In the genomic region with DNA sequence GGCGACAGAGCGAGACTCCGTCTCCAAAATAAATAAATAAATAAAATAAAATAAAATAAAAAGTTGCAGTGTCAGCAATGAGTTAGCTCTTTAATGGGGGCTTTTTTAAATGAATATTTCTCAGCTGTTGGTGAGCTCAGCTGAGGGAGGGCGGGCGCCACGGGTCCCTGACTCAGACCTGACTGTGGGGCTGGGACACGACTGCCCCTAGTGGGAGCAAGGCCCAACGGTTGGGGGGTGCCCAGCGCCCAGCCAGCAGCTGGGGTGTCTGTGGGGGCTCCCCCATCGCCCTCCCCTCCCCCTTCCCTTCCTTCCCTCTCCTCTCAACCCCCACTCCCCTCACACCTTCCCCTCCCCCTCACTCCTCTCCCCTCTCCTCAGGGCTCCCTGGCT, we compare ENCODE assay signal across 1 cellular context.
TF ChIP-seq lines count a peak whose summit lies in the region.

No MANE protein-coding gene starts in this region.

TF ChIP-seq in K562, 482 proteins besides CTCF, POLR2A, EP300 and RAD21 (continued from another document and continues in another):
- no peak for TF ChIP-seq SRF (CRISPR knock-in tag; IDR thresholded peaks at IDR 0.05)
- no peak for TF ChIP-seq ZSCAN32 (CRISPR knock-in tag; IDR thresholded peaks at IDR 0.05)
- TF ChIP-seq SREBF1 (IDR thresholded peaks at IDR 0.05; ENCODE audit: borderline replicate concordance, low read depth, low read length) = no peak
- TF ChIP-seq ZNF316 (IDR thresholded peaks at IDR 0.05) = peak; percentile 96
- TF ChIP-seq MAZ (CRISPR knock-in tag; conservative IDR thresholded peaks at IDR 0.05 in 1 of 2, IDR thresholded peaks at IDR 0.05 in 1 of 2) = peak in 1 of 2 experiments; percentile 73; a peak in 2 of 4 replicates
- TF ChIP-seq, protein P1, sequence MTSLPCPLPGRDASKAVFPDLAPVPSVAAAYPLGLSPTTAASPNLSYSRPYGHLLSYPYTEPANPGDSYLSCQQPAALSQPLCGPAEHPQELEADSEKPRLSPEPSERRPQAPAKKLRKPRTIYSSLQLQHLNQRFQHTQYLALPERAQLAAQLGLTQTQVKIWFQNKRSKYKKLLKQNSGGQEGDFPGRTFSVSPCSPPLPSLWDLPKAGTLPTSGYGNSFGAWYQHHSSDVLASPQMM (CRISPR knock-in tag; IDR thresholded peaks at IDR 0.05) = no peak
- TF ChIP-seq PHB (CRISPR knock-in tag; IDR thresholded peaks at IDR 0.05) = no peak
- TF ChIP-seq, protein P2, sequence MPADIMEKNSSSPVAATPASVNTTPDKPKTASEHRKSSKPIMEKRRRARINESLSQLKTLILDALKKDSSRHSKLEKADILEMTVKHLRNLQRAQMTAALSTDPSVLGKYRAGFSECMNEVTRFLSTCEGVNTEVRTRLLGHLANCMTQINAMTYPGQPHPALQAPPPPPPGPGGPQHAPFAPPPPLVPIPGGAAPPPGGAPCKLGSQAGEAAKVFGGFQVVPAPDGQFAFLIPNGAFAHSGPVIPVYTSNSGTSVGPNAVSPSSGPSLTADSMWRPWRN (IDR thresholded peaks at IDR 0.05; ENCODE audit: low read depth) = no peak
- no peak for TF ChIP-seq ZNF699 (CRISPR knock-in tag; IDR thresholded peaks at IDR 0.05; ENCODE audit: insufficient replicate concordance)
- TF ChIP-seq HEY1 (CRISPR knock-in tag; IDR thresholded peaks at IDR 0.05; ENCODE audit: borderline replicate concordance) = no peak
- no peak for TF ChIP-seq HIVEP1 (CRISPR knock-in tag; IDR thresholded peaks at IDR 0.05)
- TF ChIP-seq ZNF263 (CRISPR knock-in tag; IDR thresholded peaks at IDR 0.05; ENCODE audit: borderline replicate concordance) = no peak
- TF ChIP-seq GATAD2B (IDR thresholded peaks at IDR 0.05; ENCODE audit: borderline replicate concordance) = no peak
- TF ChIP-seq ZNF347 (CRISPR knock-in tag; IDR thresholded peaks at IDR 0.05; ENCODE audit: low read depth) = no peak
- TF ChIP-seq, protein P3, sequence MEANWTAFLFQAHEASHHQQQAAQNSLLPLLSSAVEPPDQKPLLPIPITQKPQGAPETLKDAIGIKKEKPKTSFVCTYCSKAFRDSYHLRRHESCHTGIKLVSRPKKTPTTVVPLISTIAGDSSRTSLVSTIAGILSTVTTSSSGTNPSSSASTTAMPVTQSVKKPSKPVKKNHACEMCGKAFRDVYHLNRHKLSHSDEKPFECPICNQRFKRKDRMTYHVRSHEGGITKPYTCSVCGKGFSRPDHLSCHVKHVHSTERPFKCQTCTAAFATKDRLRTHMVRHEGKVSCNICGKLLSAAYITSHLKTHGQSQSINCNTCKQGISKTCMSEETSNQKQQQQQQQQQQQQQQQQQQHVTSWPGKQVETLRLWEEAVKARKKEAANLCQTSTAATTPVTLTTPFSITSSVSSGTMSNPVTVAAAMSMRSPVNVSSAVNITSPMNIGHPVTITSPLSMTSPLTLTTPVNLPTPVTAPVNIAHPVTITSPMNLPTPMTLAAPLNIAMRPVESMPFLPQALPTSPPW (CRISPR knock-in tag; IDR thresholded peaks at IDR 0.05) = no peak; the same call in none of the 2 replicates
- no peak for TF ChIP-seq KAT7 (CRISPR knock-in tag; IDR thresholded peaks at IDR 0.05; ENCODE audit: borderline replicate concordance)
- TF ChIP-seq ZNF436 (CRISPR knock-in tag; IDR thresholded peaks at IDR 0.05) = no peak
- TF ChIP-seq, protein P4, sequence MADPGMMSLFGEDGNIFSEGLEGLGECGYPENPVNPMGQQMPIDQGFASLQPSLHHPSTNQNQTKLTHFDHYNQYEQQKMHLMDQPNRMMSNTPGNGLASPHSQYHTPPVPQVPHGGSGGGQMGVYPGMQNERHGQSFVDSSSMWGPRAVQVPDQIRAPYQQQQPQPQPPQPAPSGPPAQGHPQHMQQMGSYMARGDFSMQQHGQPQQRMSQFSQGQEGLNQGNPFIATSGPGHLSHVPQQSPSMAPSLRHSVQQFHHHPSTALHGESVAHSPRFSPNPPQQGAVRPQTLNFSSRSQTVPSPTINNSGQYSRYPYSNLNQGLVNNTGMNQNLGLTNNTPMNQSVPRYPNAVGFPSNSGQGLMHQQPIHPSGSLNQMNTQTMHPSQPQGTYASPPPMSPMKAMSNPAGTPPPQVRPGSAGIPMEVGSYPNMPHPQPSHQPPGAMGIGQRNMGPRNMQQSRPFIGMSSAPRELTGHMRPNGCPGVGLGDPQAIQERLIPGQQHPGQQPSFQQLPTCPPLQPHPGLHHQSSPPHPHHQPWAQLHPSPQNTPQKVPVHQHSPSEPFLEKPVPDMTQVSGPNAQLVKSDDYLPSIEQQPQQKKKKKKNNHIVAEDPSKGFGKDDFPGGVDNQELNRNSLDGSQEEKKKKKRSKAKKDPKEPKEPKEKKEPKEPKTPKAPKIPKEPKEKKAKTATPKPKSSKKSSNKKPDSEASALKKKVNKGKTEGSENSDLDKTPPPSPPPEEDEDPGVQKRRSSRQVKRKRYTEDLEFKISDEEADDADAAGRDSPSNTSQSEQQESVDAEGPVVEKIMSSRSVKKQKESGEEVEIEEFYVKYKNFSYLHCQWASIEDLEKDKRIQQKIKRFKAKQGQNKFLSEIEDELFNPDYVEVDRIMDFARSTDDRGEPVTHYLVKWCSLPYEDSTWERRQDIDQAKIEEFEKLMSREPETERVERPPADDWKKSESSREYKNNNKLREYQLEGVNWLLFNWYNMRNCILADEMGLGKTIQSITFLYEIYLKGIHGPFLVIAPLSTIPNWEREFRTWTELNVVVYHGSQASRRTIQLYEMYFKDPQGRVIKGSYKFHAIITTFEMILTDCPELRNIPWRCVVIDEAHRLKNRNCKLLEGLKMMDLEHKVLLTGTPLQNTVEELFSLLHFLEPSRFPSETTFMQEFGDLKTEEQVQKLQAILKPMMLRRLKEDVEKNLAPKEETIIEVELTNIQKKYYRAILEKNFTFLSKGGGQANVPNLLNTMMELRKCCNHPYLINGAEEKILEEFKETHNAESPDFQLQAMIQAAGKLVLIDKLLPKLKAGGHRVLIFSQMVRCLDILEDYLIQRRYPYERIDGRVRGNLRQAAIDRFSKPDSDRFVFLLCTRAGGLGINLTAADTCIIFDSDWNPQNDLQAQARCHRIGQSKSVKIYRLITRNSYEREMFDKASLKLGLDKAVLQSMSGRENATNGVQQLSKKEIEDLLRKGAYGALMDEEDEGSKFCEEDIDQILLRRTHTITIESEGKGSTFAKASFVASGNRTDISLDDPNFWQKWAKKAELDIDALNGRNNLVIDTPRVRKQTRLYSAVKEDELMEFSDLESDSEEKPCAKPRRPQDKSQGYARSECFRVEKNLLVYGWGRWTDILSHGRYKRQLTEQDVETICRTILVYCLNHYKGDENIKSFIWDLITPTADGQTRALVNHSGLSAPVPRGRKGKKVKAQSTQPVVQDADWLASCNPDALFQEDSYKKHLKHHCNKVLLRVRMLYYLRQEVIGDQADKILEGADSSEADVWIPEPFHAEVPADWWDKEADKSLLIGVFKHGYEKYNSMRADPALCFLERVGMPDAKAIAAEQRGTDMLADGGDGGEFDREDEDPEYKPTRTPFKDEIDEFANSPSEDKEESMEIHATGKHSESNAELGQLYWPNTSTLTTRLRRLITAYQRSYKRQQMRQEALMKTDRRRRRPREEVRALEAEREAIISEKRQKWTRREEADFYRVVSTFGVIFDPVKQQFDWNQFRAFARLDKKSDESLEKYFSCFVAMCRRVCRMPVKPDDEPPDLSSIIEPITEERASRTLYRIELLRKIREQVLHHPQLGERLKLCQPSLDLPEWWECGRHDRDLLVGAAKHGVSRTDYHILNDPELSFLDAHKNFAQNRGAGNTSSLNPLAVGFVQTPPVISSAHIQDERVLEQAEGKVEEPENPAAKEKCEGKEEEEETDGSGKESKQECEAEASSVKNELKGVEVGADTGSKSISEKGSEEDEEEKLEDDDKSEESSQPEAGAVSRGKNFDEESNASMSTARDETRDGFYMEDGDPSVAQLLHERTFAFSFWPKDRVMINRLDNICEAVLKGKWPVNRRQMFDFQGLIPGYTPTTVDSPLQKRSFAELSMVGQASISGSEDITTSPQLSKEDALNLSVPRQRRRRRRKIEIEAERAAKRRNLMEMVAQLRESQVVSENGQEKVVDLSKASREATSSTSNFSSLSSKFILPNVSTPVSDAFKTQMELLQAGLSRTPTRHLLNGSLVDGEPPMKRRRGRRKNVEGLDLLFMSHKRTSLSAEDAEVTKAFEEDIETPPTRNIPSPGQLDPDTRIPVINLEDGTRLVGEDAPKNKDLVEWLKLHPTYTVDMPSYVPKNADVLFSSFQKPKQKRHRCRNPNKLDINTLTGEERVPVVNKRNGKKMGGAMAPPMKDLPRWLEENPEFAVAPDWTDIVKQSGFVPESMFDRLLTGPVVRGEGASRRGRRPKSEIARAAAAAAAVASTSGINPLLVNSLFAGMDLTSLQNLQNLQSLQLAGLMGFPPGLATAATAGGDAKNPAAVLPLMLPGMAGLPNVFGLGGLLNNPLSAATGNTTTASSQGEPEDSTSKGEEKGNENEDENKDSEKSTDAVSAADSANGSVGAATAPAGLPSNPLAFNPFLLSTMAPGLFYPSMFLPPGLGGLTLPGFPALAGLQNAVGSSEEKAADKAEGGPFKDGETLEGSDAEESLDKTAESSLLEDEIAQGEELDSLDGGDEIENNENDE (IDR thresholded peaks at IDR 0.05; ENCODE audit: low read depth, low read length) = no peak
- peak; percentile 53; the same call in 1 of the 2 replicates for TF ChIP-seq MAFK (IDR thresholded peaks at IDR 0.05; ENCODE audit: low read length)
- no peak for TF ChIP-seq ZNF507 (tag; conservative IDR thresholded peaks at IDR 0.05)
- TF ChIP-seq NR4A1 (CRISPR knock-in tag; IDR thresholded peaks at IDR 0.05) = no peak
- no peak for TF ChIP-seq NR4A1 (tag; IDR thresholded peaks at IDR 0.05)
- TF ChIP-seq ZNF165 (CRISPR knock-in tag; IDR thresholded peaks at IDR 0.05; ENCODE audit: borderline replicate concordance) = no peak
- no peak for TF ChIP-seq KDM5B (IDR thresholded peaks at IDR 0.05; ENCODE audit: insufficient replicate concordance, low read depth, low read length)
- TF ChIP-seq TCFL5 (CRISPR knock-in tag; conservative IDR thresholded peaks at IDR 0.05) = no peak
- no peak for TF ChIP-seq NRF1 (conservative IDR thresholded peaks at IDR 0.05 in 1 of 2, IDR thresholded peaks at IDR 0.05 in 1 of 2)
- TF ChIP-seq, protein P5, sequence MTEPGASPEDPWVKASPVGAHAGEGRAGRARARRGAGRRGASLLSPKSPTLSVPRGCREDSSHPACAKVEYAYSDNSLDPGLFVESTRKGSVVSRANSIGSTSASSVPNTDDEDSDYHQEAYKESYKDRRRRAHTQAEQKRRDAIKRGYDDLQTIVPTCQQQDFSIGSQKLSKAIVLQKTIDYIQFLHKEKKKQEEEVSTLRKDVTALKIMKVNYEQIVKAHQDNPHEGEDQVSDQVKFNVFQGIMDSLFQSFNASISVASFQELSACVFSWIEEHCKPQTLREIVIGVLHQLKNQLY (CRISPR knock-in tag; conservative IDR thresholded peaks at IDR 0.05) = no peak
- TF ChIP-seq ZFPM2 (CRISPR knock-in tag; IDR thresholded peaks at IDR 0.05) = no peak
- TF ChIP-seq MED1 (CRISPR knock-in tag; IDR thresholded peaks at IDR 0.05; ENCODE audit: borderline replicate concordance) = no peak
- no peak for TF ChIP-seq HNRNPL (IDR thresholded peaks at IDR 0.05; ENCODE audit: low read depth, low read length)
- no peak for TF ChIP-seq SRSF1 (IDR thresholded peaks at IDR 0.05; ENCODE audit: low read depth, low read length)
- TF ChIP-seq NCOA6 (IDR thresholded peaks at IDR 0.05) = no peak
- TF ChIP-seq FOXJ2 (tag; IDR thresholded peaks at IDR 0.05) = no peak
- TF ChIP-seq POLR3A (IDR thresholded peaks at IDR 0.05; ENCODE audit: borderline replicate concordance, extremely low read depth, insufficient read depth, insufficient read length) = no peak
- no peak for TF ChIP-seq ZNF3 (CRISPR knock-in tag; IDR thresholded peaks at IDR 0.05)
- TF ChIP-seq TAF9B (IDR thresholded peaks at IDR 0.05; ENCODE audit: partially characterized antibody) = peak; percentile 13
- TF ChIP-seq, protein P6, sequence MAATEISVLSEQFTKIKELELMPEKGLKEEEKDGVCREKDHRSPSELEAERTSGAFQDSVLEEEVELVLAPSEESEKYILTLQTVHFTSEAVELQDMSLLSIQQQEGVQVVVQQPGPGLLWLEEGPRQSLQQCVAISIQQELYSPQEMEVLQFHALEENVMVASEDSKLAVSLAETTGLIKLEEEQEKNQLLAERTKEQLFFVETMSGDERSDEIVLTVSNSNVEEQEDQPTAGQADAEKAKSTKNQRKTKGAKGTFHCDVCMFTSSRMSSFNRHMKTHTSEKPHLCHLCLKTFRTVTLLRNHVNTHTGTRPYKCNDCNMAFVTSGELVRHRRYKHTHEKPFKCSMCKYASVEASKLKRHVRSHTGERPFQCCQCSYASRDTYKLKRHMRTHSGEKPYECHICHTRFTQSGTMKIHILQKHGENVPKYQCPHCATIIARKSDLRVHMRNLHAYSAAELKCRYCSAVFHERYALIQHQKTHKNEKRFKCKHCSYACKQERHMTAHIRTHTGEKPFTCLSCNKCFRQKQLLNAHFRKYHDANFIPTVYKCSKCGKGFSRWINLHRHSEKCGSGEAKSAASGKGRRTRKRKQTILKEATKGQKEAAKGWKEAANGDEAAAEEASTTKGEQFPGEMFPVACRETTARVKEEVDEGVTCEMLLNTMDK (IDR thresholded peaks at IDR 0.05; ENCODE audit: borderline replicate concordance, insufficient read depth, low read depth, low read length, poor library complexity, severe bottlenecking) = no peak
- peak; percentile 67; the same call in 1 of the 2 replicates for TF ChIP-seq ZBTB7A (IDR thresholded peaks at IDR 0.05; ENCODE audit: borderline replicate concordance, control insufficient read depth, low read depth, low read length)
- TF ChIP-seq U2AF1 (optimal IDR thresholded peaks at IDR 0.05; ENCODE audit: low read depth, low read length) = no peak
- TF ChIP-seq SREBF2 (CRISPR knock-in tag; IDR thresholded peaks at IDR 0.05) = no peak
- TF ChIP-seq ZBED1 (IDR thresholded peaks at IDR 0.05) = no peak
- TF ChIP-seq CREBBP (IDR thresholded peaks at IDR 0.05; ENCODE audit: low read depth, low read length) = no peak
- no peak for TF ChIP-seq CHD4 (IDR thresholded peaks at IDR 0.05; ENCODE audit: insufficient read depth, insufficient replicate concordance, low read depth, low read length, poor library complexity, severe bottlenecking)
- TF ChIP-seq DNMT1 (IDR thresholded peaks at IDR 0.05) = no peak
- TF ChIP-seq SMAD4 (CRISPR knock-in tag; conservative IDR thresholded peaks at IDR 0.05) = no peak
- TF ChIP-seq, protein P7, sequence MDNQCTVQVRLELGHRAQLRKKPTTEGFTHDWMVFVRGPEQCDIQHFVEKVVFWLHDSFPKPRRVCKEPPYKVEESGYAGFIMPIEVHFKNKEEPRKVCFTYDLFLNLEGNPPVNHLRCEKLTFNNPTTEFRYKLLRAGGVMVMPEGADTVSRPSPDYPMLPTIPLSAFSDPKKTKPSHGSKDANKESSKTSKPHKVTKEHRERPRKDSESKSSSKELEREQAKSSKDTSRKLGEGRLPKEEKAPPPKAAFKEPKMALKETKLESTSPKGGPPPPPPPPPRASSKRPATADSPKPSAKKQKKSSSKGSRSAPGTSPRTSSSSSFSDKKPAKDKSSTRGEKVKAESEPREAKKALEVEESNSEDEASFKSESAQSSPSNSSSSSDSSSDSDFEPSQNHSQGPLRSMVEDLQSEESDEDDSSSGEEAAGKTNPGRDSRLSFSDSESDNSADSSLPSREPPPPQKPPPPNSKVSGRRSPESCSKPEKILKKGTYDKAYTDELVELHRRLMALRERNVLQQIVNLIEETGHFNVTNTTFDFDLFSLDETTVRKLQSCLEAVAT (IDR thresholded peaks at IDR 0.05) = no peak
- no peak for TF ChIP-seq HMG20B (CRISPR knock-in tag; IDR thresholded peaks at IDR 0.05)
